1 cellular context compared by ENCODE assay signal in the genomic region with DNA sequence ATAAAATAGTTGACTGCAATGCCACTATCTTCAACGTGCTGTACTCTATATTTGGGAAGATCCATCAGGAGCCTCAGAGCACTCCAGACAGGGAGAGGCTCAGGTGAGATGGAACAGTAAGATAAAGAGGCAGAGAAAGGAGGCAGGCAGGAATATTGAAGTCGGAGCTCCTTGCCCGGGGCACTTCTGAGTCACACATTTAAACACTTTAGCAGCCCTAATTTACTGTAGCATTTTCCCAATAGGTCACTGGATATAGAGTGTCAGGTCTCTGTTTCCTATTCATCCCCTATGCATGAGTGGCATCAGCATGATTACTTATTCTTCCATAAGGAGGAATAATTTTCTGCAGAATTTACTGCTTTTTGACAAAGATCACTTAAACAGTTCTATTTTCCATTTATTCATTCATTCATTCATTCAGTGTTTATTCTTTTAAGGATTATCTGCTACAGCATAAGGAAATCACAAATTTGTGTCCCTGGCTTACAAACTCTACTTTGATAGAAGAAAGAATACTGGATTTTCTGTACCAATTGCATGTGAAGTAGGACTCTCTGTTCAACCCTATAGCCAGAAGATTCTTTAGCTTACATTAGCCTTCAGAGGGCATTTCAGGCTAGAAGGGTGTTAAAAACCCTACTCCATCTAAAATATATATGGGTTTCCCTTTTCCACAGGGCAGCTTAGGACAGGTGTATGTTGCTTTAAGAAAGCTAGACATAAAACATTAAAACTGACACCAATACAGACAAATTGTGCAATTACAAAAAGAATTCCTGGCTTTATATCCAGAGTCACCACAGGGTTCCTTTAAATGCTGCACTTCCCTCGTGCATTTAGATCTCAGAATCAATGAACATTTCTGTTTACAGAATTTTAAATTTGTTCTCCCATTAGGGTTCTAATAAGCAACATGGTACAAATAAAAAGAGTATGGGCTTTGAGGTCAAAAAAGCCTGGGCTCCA.
TF ChIP-seq lines count a peak whose summit lies in the region.

No MANE protein-coding gene starts in this region.

TF ChIP-seq in HEK293, 187 proteins besides CTCF, POLR2A, EP300 and RAD21 (continued from another document):
- TF ChIP-seq, protein P1, sequence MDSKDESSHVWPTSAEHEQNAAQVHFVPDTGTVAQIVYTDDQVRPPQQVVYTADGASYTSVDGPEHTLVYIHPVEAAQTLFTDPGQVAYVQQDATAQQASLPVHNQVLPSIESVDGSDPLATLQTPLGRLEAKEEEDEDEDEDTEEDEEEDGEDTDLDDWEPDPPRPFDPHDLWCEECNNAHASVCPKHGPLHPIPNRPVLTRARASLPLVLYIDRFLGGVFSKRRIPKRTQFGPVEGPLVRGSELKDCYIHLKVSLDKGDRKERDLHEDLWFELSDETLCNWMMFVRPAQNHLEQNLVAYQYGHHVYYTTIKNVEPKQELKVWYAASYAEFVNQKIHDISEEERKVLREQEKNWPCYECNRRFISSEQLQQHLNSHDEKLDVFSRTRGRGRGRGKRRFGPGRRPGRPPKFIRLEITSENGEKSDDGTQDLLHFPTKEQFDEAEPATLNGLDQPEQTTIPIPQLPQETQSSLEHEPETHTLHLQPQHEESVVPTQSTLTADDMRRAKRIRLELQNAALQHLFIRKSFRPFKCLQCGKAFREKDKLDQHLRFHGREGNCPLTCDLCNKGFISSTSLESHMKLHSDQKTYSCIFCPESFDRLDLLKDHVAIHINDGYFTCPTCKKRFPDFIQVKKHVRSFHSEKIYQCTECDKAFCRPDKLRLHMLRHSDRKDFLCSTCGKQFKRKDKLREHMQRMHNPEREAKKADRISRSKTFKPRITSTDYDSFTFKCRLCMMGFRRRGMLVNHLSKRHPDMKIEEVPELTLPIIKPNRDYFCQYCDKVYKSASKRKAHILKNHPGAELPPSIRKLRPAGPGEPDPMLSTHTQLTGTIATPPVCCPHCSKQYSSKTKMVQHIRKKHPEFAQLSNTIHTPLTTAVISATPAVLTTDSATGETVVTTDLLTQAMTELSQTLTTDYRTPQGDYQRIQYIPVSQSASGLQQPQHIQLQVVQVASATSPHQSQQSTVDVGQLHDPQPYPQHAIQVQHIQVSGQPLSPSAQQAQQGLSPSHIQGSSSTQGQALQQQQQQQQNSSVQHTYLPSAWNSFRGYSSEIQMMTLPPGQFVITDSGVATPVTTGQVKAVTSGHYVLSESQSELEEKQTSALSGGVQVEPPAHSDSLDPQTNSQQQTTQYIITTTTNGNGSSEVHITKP (tag by site-specific recombination; IDR thresholded peaks at IDR 0.05), result peak; percentile 42; the same call in 1 of the 2 replicates
- TF ChIP-seq, protein P2, sequence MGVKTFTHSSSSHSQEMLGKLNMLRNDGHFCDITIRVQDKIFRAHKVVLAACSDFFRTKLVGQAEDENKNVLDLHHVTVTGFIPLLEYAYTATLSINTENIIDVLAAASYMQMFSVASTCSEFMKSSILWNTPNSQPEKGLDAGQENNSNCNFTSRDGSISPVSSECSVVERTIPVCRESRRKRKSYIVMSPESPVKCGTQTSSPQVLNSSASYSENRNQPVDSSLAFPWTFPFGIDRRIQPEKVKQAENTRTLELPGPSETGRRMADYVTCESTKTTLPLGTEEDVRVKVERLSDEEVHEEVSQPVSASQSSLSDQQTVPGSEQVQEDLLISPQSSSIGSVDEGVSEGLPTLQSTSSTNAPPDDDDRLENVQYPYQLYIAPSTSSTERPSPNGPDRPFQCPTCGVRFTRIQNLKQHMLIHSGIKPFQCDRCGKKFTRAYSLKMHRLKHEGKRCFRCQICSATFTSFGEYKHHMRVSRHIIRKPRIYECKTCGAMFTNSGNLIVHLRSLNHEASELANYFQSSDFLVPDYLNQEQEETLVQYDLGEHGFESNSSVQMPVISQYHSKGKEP (tag by site-specific recombination; IDR thresholded peaks at IDR 0.05), result 0 out of 2 replicates have a peak, but pooled peaks have one; percentile 16
- TF ChIP-seq ZNF24 (tag by site-specific recombination; IDR thresholded peaks at IDR 0.05) (peak; percentile 58; the same call in 1 of the 2 replicates), ZNF549 (tag by site-specific recombination; IDR thresholded peaks at IDR 0.05) (no peak), ZNF629 (tag by site-specific recombination; IDR thresholded peaks at IDR 0.05) (0 out of 2 replicates have a peak, but pooled peaks have one; percentile 11), KLF1 (tag by site-specific recombination; IDR thresholded peaks at IDR 0.05) (no peak), ZNF16 (tag by site-specific recombination; IDR thresholded peaks at IDR 0.05; ENCODE audit: low read depth) (peak; percentile 34; the same call in 1 of the 2 replicates), SP7 (tag by site-specific recombination; IDR thresholded peaks at IDR 0.05) (peak; percentile 46), ZBTB17 (tag by site-specific recombination; IDR thresholded peaks at IDR 0.05) (peak; percentile 51)
- TF ChIP-seq, protein P3, sequence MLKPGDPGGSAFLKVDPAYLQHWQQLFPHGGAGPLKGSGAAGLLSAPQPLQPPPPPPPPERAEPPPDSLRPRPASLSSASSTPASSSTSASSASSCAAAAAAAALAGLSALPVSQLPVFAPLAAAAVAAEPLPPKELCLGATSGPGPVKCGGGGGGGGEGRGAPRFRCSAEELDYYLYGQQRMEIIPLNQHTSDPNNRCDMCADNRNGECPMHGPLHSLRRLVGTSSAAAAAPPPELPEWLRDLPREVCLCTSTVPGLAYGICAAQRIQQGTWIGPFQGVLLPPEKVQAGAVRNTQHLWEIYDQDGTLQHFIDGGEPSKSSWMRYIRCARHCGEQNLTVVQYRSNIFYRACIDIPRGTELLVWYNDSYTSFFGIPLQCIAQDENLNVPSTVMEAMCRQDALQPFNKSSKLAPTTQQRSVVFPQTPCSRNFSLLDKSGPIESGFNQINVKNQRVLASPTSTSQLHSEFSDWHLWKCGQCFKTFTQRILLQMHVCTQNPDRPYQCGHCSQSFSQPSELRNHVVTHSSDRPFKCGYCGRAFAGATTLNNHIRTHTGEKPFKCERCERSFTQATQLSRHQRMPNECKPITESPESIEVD (tag by site-specific recombination; IDR thresholded peaks at IDR 0.05), result peak; percentile 37; the same call in 1 of the 2 replicates
- TF ChIP-seq, protein P4, sequence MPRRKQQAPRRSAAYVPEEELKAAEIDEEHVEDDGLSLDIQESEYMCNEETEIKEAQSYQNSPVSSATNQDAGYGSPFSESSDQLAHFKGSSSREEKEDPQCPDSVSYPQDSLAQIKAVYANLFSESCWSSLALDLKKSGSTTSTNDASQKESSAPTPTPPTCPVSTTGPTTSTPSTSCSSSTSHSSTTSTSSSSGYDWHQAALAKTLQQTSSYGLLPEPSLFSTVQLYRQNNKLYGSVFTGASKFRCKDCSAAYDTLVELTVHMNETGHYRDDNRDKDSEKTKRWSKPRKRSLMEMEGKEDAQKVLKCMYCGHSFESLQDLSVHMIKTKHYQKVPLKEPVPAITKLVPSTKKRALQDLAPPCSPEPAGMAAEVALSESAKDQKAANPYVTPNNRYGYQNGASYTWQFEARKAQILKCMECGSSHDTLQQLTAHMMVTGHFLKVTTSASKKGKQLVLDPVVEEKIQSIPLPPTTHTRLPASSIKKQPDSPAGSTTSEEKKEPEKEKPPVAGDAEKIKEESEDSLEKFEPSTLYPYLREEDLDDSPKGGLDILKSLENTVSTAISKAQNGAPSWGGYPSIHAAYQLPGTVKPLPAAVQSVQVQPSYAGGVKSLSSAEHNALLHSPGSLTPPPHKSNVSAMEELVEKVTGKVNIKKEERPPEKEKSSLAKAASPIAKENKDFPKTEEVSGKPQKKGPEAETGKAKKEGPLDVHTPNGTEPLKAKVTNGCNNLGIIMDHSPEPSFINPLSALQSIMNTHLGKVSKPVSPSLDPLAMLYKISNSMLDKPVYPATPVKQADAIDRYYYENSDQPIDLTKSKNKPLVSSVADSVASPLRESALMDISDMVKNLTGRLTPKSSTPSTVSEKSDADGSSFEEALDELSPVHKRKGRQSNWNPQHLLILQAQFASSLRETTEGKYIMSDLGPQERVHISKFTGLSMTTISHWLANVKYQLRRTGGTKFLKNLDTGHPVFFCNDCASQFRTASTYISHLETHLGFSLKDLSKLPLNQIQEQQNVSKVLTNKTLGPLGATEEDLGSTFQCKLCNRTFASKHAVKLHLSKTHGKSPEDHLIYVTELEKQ (tag by site-specific recombination; IDR thresholded peaks at IDR 0.05; ENCODE audit: borderline replicate concordance), result no peak
